In the genomic region with DNA sequence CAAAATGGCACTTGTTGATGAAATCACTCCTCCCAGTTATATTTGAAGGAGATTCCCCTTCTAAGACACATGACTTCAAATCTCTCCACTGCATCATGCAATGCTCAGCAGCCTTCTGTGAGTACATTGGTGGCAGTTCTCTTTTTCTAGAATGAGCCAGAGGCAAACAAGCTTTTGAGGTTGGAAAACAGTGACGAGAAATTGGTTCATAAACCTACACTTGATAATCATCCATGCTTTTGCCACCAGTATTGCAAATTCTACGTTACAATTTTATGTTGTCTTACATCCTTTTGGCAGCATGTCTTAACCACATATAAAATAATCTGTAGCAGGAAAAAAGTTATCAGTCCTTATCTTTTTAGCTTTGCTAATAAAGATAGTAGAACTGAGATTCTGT, we compare ENCODE assay signal across 1 cellular context.
TF ChIP-seq lines count a peak whose summit lies in the region.

No MANE protein-coding gene starts in this region.

TF ChIP-seq in H1, 55 proteins besides CTCF, POLR2A, EP300 and RAD21 (continued from another document):
- TF ChIP-seq, protein P1, sequence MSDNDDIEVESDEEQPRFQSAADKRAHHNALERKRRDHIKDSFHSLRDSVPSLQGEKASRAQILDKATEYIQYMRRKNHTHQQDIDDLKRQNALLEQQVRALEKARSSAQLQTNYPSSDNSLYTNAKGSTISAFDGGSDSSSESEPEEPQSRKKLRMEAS (IDR thresholded peaks at IDR 0.05), result no peak
- TF ChIP-seq JUND (IDR thresholded peaks at IDR 0.05; ENCODE audit: low read length) (no peak), GABPA (IDR thresholded peaks at IDR 0.05; ENCODE audit: borderline replicate concordance, insufficient read depth, low read length) (no peak), KDM5A (IDR thresholded peaks at IDR 0.05; ENCODE audit: low read length) (no peak), RFX5 (IDR thresholded peaks at IDR 0.05; ENCODE audit: borderline replicate concordance, low read depth, low read length) (no peak), POU5F1 (IDR thresholded peaks at IDR 0.05; ENCODE audit: low read depth, low read length) (no peak), ATF2 (IDR thresholded peaks at IDR 0.05; ENCODE audit: low read length) (no peak), NANOG (IDR thresholded peaks at IDR 0.05; ENCODE audit: insufficient read depth, low read depth, low read length, poor library complexity, severe bottlenecking) (no peak), BRCA1 (IDR thresholded peaks at IDR 0.05; ENCODE audit: low read depth, low read length) (no peak)
- TF ChIP-seq, protein P2, sequence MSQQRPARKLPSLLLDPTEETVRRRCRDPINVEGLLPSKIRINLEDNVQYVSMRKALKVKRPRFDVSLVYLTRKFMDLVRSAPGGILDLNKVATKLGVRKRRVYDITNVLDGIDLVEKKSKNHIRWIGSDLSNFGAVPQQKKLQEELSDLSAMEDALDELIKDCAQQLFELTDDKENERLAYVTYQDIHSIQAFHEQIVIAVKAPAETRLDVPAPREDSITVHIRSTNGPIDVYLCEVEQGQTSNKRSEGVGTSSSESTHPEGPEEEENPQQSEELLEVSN (IDR thresholded peaks at IDR 0.05), result no peak
